ENCODE assay signal across 8 cellular contexts in the genomic region with DNA sequence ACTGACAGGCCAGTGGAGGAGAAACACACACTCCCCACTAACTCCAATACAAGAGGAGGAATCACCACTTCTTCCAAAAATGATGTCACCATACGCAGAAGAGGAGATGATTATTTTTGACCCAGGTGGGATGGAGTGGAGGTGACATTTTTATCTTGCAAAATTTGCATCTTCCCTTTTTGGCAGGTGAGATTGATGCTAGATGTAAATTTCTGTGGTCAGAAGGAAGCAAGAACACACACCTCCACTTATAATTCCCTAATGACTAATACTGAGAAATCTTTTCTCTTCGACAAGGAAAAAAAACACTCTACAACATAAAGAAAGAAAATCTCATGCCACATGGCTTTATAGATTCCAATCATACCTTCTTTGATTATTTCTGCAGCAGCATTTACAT.
"Had no signal": no experiment of that assay in that cellular context is flagged by ENCODE, and none has a peak within 500 bp of the region (broad histone marks: within the 10 kb centered on the region; RNA-seq: fewer than 3 reads in every experiment).

No MANE protein-coding gene starts in this region.

- H2AFZ ChIP-seq: GM23248 had no signal

- H3K27ac Mint-ChIP-seq: H9, IgD-negative memory B cell had no signal

- H3K27ac ChIP-seq: GM23248, KMS-11 had no signal

- H3K9me3 Mint-ChIP-seq: H9, IgD-negative memory B cell had no signal

- H3K4me3 Mint-ChIP-seq: H9, IgD-negative memory B cell had no signal

- DNase-seq: GM23248, GOT3, H9, HCEC 1CT, KBM-7 had no signal

- H3K9ac ChIP-seq: GM23248, KMS-11 had no signal

- H3K4me2 ChIP-seq: KMS-11 had no signal

- H3K4me3 ChIP-seq: GM23248 had no signal

- FAIRE-seq: HTR-8/SVneo had no signal
